In the genomic region with DNA sequence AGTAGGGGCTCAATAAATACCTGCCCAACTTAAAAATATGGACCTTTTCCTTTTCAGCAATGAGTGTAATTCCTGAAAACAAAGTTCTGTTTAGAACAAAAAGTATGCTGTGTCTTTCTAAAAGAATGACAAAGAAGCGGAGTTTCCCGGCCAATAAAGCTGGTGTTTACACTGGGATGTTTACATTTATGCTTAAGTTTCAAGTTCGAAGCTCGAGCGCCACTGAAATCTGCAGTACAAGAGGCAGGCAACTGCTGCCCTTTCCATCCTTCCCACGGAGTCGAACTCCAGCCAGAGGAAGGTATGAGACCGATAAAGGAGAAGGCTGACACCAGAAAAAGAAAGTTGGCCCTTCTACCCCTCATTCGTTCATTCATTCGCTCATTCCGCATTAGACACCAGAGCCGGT, we compare ENCODE assay signal across 8 cellular contexts. TPM values are rescaled to one million over a fixed set of nuclear protein-coding genes. Genes with fewer than 3 reads are reported as not detected.
DNase-seq lines count a peak whose midpoint lies in the region; ATAC-seq and TF ChIP-seq lines count a peak whose summit lies in the region.

No MANE protein-coding gene starts in this region.

- peak overlapping the region; percentile 92 for H3K27ac Mint-ChIP-seq in activated CD4-positive, alpha-beta T cell treated with anti-CD3 and anti-CD28 coated beads for 36 hours
- H3K27ac Mint-ChIP-seq in activated T-helper 17 cell treated with anti-CD3 and anti-CD28 coated beads, Interleukin-2, amount 50 U/mL, for 72 hours, result peak overlapping the region; percentile 86
- H3K27ac Mint-ChIP-seq in immature natural killer cell, result peak overlapping the region; percentile 96 to 97 (median 97)

- TF ChIP-seq CTCF in thoracic aorta (IDR thresholded peaks at IDR 0.05), result no peak

- H3K9me3 Mint-ChIP-seq in activated CD4-positive, alpha-beta T cell treated with anti-CD3 and anti-CD28 coated beads for 36 hours (ENCODE audit: low read depth), result no peaks in the 10 kb centered on the region
- H3K9me3 Mint-ChIP-seq in activated T-helper 17 cell treated with anti-CD3 and anti-CD28 coated beads, Interleukin-2, amount 50 U/mL, for 72 hours, result no peaks in the 10 kb centered on the region
- no peaks in the 10 kb centered on the region for H3K9me3 Mint-ChIP-seq in immature natural killer cell

- CTCF ChIA-PET in activated CD4-positive, alpha-beta T cell treated with anti-CD3 and anti-CD28 coated beads for 36 hours (lab: Charles Lee), result interaction anchor here (1.6 kb wide), 1 partner anchor 82 kb away, joined by 3 read pairs; no protein-coding TSS in a partner anchor

- DNase-seq in activated CD4-positive, alpha-beta T cell treated with anti-CD3 and anti-CD28 coated beads for 36 hours, result no peak
- no peak for DNase-seq in activated CD4-positive, alpha-beta T cell treated with anti-CD3 and anti-CD28 coated beads for 1 hour
- DNase-seq in immature natural killer cell, result no peak
- DNase-seq in thoracic aorta (ENCODE audit: low spot score), result no peak
- no peak for DNase-seq in anterior cingulate cortex (lab: John Stamatoyannopoulos, UW)
- no peak for DNase-seq in SKM-1 (lab: John Stamatoyannopoulos, UW; ENCODE audit: unreplicated experiment)
- DNase-seq in EL, result no peak

- POLR2A ChIA-PET in activated CD4-positive, alpha-beta T cell treated with anti-CD3 and anti-CD28 coated beads for 36 hours (lab: Charles Lee), result no interaction called here

- H3K9me3 ChIP-seq in thoracic aorta, result no peaks in the 10 kb centered on the region

- H3K4me3 ChIP-seq in thoracic aorta, result peak overlapping the region; percentile 82

- peaks cover 4% of the 10 kb centered on the region for H3K36me3 ChIP-seq in thoracic aorta

- peak overlapping the region; percentile 83 for H3K4me3 Mint-ChIP-seq in activated CD4-positive, alpha-beta T cell treated with anti-CD3 and anti-CD28 coated beads for 36 hours
- H3K4me3 Mint-ChIP-seq in activated T-helper 17 cell treated with anti-CD3 and anti-CD28 coated beads, Interleukin-2, amount 50 U/mL, for 72 hours, result peak overlapping the region; percentile 89
- peak overlapping the region; percentile 90 to 97 (median 92) for H3K4me3 Mint-ChIP-seq in immature natural killer cell

- H3K27me3 ChIP-seq in thoracic aorta (replicated peaks; ENCODE audit: insufficient read depth), result no peaks in the 10 kb centered on the region

- no peaks in the 10 kb centered on the region for H3K27me3 Mint-ChIP-seq in activated CD4-positive, alpha-beta T cell treated with anti-CD3 and anti-CD28 coated beads for 36 hours
- H3K27me3 Mint-ChIP-seq in activated T-helper 17 cell treated with anti-CD3 and anti-CD28 coated beads, Interleukin-2, amount 50 U/mL, for 72 hours, result no peaks in the 10 kb centered on the region
- H3K27me3 Mint-ChIP-seq in immature natural killer cell (ENCODE audit: low read depth in 3 of 3), result peaks cover 2 to 14% (median 14%) of the 10 kb centered on the region in 3 donors

- peak overlapping the region; percentile 87 to 89 for H3K27ac ChIP-seq in thoracic aorta

- ATAC-seq in activated CD4-positive, alpha-beta T cell treated with anti-CD3 and anti-CD28 coated beads for 36 hours, result no peak
- peak; percentile 0 for ATAC-seq in activated T-helper 17 cell treated with anti-CD3 and anti-CD28 coated beads, Interleukin-2, amount 50 U/mL, for 72 hours (replicated peaks)
- ATAC-seq in thoracic aorta (ENCODE audit: insufficient number of reproducible peaks, low FRiP score, low read depth), result peak; percentile 52

- H3K36me3 Mint-ChIP-seq in activated CD4-positive, alpha-beta T cell treated with anti-CD3 and anti-CD28 coated beads for 36 hours (ENCODE audit: low read depth), result peaks cover 12% of the 10 kb centered on the region
- peaks cover 27% of the 10 kb centered on the region for H3K36me3 Mint-ChIP-seq in activated T-helper 17 cell treated with anti-CD3 and anti-CD28 coated beads, Interleukin-2, amount 50 U/mL, for 72 hours (ENCODE audit: low read depth)
- peaks cover 0 to 2% (median 0%) of the 10 kb centered on the region in 3 donors for H3K36me3 Mint-ChIP-seq in immature natural killer cell

- intact Hi-C loops in activated CD4-positive, alpha-beta T cell treated with anti-CD3 and anti-CD28 coated beads for 36 hours (cut with DNase I, micrococcal nuclease), result loop anchor here (1.0 to 5.0 kb wide), 12 partner anchors 81 to 974 kb away; a partner anchor contains a TSS

- peaks cover 17% of the 10 kb centered on the region for H3K4me1 Mint-ChIP-seq in activated CD4-positive, alpha-beta T cell treated with anti-CD3 and anti-CD28 coated beads for 36 hours
- H3K4me1 Mint-ChIP-seq in activated T-helper 17 cell treated with anti-CD3 and anti-CD28 coated beads, Interleukin-2, amount 50 U/mL, for 72 hours, result no peaks in the 10 kb centered on the region
- H3K4me1 Mint-ChIP-seq in immature natural killer cell, result peaks cover 18 to 24% of the 10 kb centered on the region in 2 donors

- no peaks in the 10 kb centered on the region for H3K4me1 ChIP-seq in thoracic aorta (ENCODE audit: control insufficient read depth in 1 of 2, low read depth in 2 of 2)

RNA-seq across cellular contexts. Expression of a gene that starts 1.0 kb away (rescaled TPM):
- 10 to 100 TPM; 34.8 to 42.3 TPM for total RNA-seq in activated CD4-positive, alpha-beta T cell treated with anti-CD3 and anti-CD28 coated beads for 36 hours
- 10 to 100 TPM; 39.7 to 65.5 TPM for total RNA-seq in activated T-helper 17 cell treated with anti-CD3 and anti-CD28 coated beads, Interleukin-2, amount 50 U/mL, for 72 hours
- polyA plus RNA-seq in immature natural killer cell, result 10 to 100 TPM; 32.7 to 59.3 (median 39.6) TPM
- 10 to 100 TPM; 47.2 to 59.3 TPM for total RNA-seq in thoracic aorta

RNA-seq across cellular contexts. Expression of a gene that starts 8.6 kb away (rescaled TPM):
- not detected for total RNA-seq in activated CD4-positive, alpha-beta T cell treated with anti-CD3 and anti-CD28 coated beads for 36 hours
- total RNA-seq in activated T-helper 17 cell treated with anti-CD3 and anti-CD28 coated beads, Interleukin-2, amount 50 U/mL, for 72 hours, result not detected
- not detected for polyA plus RNA-seq in immature natural killer cell
- not detected for total RNA-seq in thoracic aorta

RNA-seq across cellular contexts. Expression of a gene that starts 35.7 kb away (rescaled TPM):
- not detected for total RNA-seq in activated CD4-positive, alpha-beta T cell treated with anti-CD3 and anti-CD28 coated beads for 36 hours
- not detected for total RNA-seq in activated T-helper 17 cell treated with anti-CD3 and anti-CD28 coated beads, Interleukin-2, amount 50 U/mL, for 72 hours
- polyA plus RNA-seq in immature natural killer cell, result not detected
- total RNA-seq in thoracic aorta, result not detected
